1 cellular context compared by ENCODE assay signal in genomic region chr3:187136936-187137335, GRCh38.
TF ChIP-seq lines count a peak whose summit lies in the region.

No MANE protein-coding gene starts in this region.

TF ChIP-seq in HCT116, 20 proteins besides CTCF, POLR2A, EP300 and RAD21 (continued from another document):
- no peak for TF ChIP-seq ZBTB33 (IDR thresholded peaks at IDR 0.05; ENCODE audit: extremely low read depth, insufficient replicate concordance, low read length)
- TF ChIP-seq ATF3 (IDR thresholded peaks at IDR 0.05): no peak
- TF ChIP-seq YY1 (IDR thresholded peaks at IDR 0.05; ENCODE audit: extremely low read depth, insufficient replicate concordance, low read depth, low read length): no peak
- TF ChIP-seq TCF7L2 (IDR thresholded peaks at IDR 0.05; ENCODE audit: borderline replicate concordance, extremely low read depth, insufficient read depth, insufficient read length): no peak
- no peak for TF ChIP-seq POLR2AphosphoS5 (IDR thresholded peaks at IDR 0.05; ENCODE audit: low read depth, low read length)
- no peak for TF ChIP-seq CEBPB (IDR thresholded peaks at IDR 0.05; ENCODE audit: low read depth)
- TF ChIP-seq ZFX (IDR thresholded peaks at IDR 0.05): no peak
- TF ChIP-seq SRF (IDR thresholded peaks at IDR 0.05; ENCODE audit: low read depth): no peak
- TF ChIP-seq, protein P1, sequence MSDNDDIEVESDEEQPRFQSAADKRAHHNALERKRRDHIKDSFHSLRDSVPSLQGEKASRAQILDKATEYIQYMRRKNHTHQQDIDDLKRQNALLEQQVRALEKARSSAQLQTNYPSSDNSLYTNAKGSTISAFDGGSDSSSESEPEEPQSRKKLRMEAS (IDR thresholded peaks at IDR 0.05): no peak
